ENCODE assay signal across 2 cellular contexts in genomic region chr4:122953924-122954323, GRCh38.
TF ChIP-seq lines count a peak whose summit lies in the region.

No MANE protein-coding gene starts in this region.

TF ChIP-seq in GM23338, 12 proteins besides CTCF, POLR2A, EP300 and RAD21:
- no peak for TF ChIP-seq ZNF114 (CRISPR knock-in tag; IDR thresholded peaks at IDR 0.05)
- no peak for TF ChIP-seq ETS1 (IDR thresholded peaks at IDR 0.05)
- TF ChIP-seq ZNF331 (CRISPR knock-in tag; IDR thresholded peaks at IDR 0.05; ENCODE audit: low read depth): no peak
- TF ChIP-seq POLR2AphosphoS5 (IDR thresholded peaks at IDR 0.05; ENCODE audit: low read depth): no peak
- TF ChIP-seq CREB1 (CRISPR knock-in tag; IDR thresholded peaks at IDR 0.05; ENCODE audit: low read depth): no peak
- no peak for TF ChIP-seq NANOG (IDR thresholded peaks at IDR 0.05; ENCODE audit: borderline replicate concordance)
- TF ChIP-seq EZH2 (IDR thresholded peaks at IDR 0.05; ENCODE audit: low read depth, unreplicated experiment): no peak
- no peak for TF ChIP-seq JUNB (IDR thresholded peaks at IDR 0.05; ENCODE audit: unreplicated experiment)
- TF ChIP-seq REST (IDR thresholded peaks at IDR 0.05; ENCODE audit: unreplicated experiment): no peak
- TF ChIP-seq EZH2phosphoT487 (IDR thresholded peaks at IDR 0.05; ENCODE audit: unreplicated experiment): no peak
- no peak for TF ChIP-seq ZNF462 (CRISPR knock-in tag; IDR thresholded peaks at IDR 0.05)
- no peak for TF ChIP-seq STAT1 (IDR thresholded peaks at IDR 0.05; ENCODE audit: unreplicated experiment)

TF ChIP-seq in H1, 55 proteins besides CTCF, POLR2A, EP300 and RAD21:
- TF ChIP-seq TBP (IDR thresholded peaks at IDR 0.05; ENCODE audit: low read depth, low read length): no peak
- TF ChIP-seq BACH1 (IDR thresholded peaks at IDR 0.05; ENCODE audit: low read length): no peak
- TF ChIP-seq EZH2 (IDR thresholded peaks at IDR 0.05; ENCODE audit: low read depth, low read length, severe bottlenecking): no peak
- TF ChIP-seq JUN (IDR thresholded peaks at IDR 0.05; ENCODE audit: low read depth, low read length): no peak
- TF ChIP-seq ZNF274 (IDR thresholded peaks at IDR 0.05; ENCODE audit: borderline replicate concordance, extremely low read depth, low read length): no peak
- no peak for TF ChIP-seq TEAD4 (IDR thresholded peaks at IDR 0.05; ENCODE audit: low read depth, low read length)
- no peak for TF ChIP-seq SUZ12 (IDR thresholded peaks at IDR 0.05; ENCODE audit: low read length)
- TF ChIP-seq PHF8 (conservative IDR thresholded peaks at IDR 0.05; ENCODE audit: low read depth, low read length): no peak
- TF ChIP-seq CHD1 (IDR thresholded peaks at IDR 0.05; ENCODE audit: low read depth, low read length): no peak
- TF ChIP-seq CHD7 (IDR thresholded peaks at IDR 0.05; ENCODE audit: insufficient replicate concordance, low read length): no peak
- TF ChIP-seq MAFK (IDR thresholded peaks at IDR 0.05; ENCODE audit: low read depth, low read length): no peak
- no peak for TF ChIP-seq CREB1 (IDR thresholded peaks at IDR 0.05)
- no peak for TF ChIP-seq TCF12 (IDR thresholded peaks at IDR 0.05; ENCODE audit: low read depth, low read length)
- TF ChIP-seq GABPA (IDR thresholded peaks at IDR 0.05; ENCODE audit: borderline replicate concordance, insufficient read depth, low read length): no peak
- no peak for TF ChIP-seq YY1 (IDR thresholded peaks at IDR 0.05; ENCODE audit: low read depth, low read length)
- TF ChIP-seq USF2 (IDR thresholded peaks at IDR 0.05; ENCODE audit: low read length): no peak
- TF ChIP-seq SIRT6 (IDR thresholded peaks at IDR 0.05; ENCODE audit: low read length): no peak
- no peak for TF ChIP-seq NANOG (IDR thresholded peaks at IDR 0.05; ENCODE audit: insufficient read depth, low read depth, low read length, poor library complexity, severe bottlenecking)
- TF ChIP-seq BRCA1 (IDR thresholded peaks at IDR 0.05; ENCODE audit: low read depth, low read length): no peak
